Comparison of ENCODE assay signal across 9 cellular contexts in genomic region chr20:51492167-51493092, GRCh38. TPM values are rescaled to one million over a fixed set of nuclear protein-coding genes. Genes with fewer than 3 reads are reported as not detected.
DNase-seq lines count a peak whose midpoint lies in the region; ATAC-seq and TF ChIP-seq lines count a peak whose summit lies in the region.
"Had no signal": no experiment of that assay in that cellular context is flagged by ENCODE, and none has a peak within 500 bp of the region (broad histone marks: within the 10 kb centered on the region; RNA-seq: fewer than 3 reads in every experiment).

No MANE protein-coding gene starts in this region.

- no peaks in the 10 kb centered on the region for H3K9me3 ChIP-seq in CD8-positive, alpha-beta memory T cell (ENCODE audit: low read length)
- H3K9me3 ChIP-seq in RWPE2 (ENCODE audit: severe bottlenecking) = no peaks in the 10 kb centered on the region
- no peaks in the 10 kb centered on the region for H3K9me3 ChIP-seq in ovary

- POLR2A ChIA-PET in CD8-positive, alpha-beta memory T cell (lab: Charles Lee) = no interaction called here

- H3K27me3 Mint-ChIP-seq in CD8-positive, alpha-beta memory T cell = no peaks in the 10 kb centered on the region
- H3K27me3 Mint-ChIP-seq in osteocyte (ENCODE audit: unreplicated experiment) = no peaks in the 10 kb centered on the region

- 3 to 11% (median 4%) methylated on average over 43 to 47 of the region's 47 CpGs for WGBS in ovary, 3 donors

- intact Hi-C loops in ovary (cut with DNase I) = loop anchor here in 1 of 4 donors (10.0 kb wide), 1 partner anchor 72 kb away; no protein-coding TSS in a partner anchor

- peaks cover 5% of the 10 kb centered on the region for H3K36me3 ChIP-seq in CD8-positive, alpha-beta memory T cell (ENCODE audit: insufficient read depth, low read length)
- no peaks in the 10 kb centered on the region for H3K36me3 ChIP-seq in RWPE2 (ENCODE audit: low read depth)
- H3K36me3 ChIP-seq in ovary = no peaks in the 10 kb centered on the region

- H3K9me3 Mint-ChIP-seq in CD8-positive, alpha-beta memory T cell = no peaks in the 10 kb centered on the region
- H3K9me3 Mint-ChIP-seq in osteocyte (ENCODE audit: unreplicated experiment) = no peaks in the 10 kb centered on the region

- no peak for ATAC-seq in RWPE2 (ENCODE audit: low read depth)
- no peak for ATAC-seq in HG02610 (IDR thresholded peaks at IDR 0.05; ENCODE audit: unreplicated experiment)
- ATAC-seq: foreskin keratinocyte had no signal

- peaks cover 3 to 69% (median 3%) of the 10 kb centered on the region in 3 donors for H3K36me3 Mint-ChIP-seq in CD8-positive, alpha-beta memory T cell
- no peaks in the 10 kb centered on the region for H3K36me3 Mint-ChIP-seq in osteocyte (ENCODE audit: unreplicated experiment)

- DNase-seq in CD8-positive, alpha-beta memory T cell = no peak
- DNase-seq in RWPE2 (ENCODE audit: low spot score) = peak; percentile 76
- DNase-seq in fibroblast of the aortic adventitia (ENCODE audit: low read depth) = peak; percentile 77
- peak; percentile 86 to 99 (median 94) for DNase-seq in ovary
- no peak for DNase-seq in osteocyte (ENCODE audit: extremely low spot score, unreplicated experiment)
- no peak for DNase-seq in activated CD4-positive, CD25-positive, alpha-beta regulatory T cell treated with anti-CD3 and anti-CD28 coated beads, Interleukin-2, amount 50 U/mL, for 72 hours
- DNase-seq in NCI-H774 (lab: John Stamatoyannopoulos, UW) = no peak
- DNase-seq: foreskin keratinocyte had no signal

- no peak overlapping the region for H3K4me3 ChIP-seq in CD8-positive, alpha-beta memory T cell (ENCODE audit: low read length)
- H3K4me3 ChIP-seq in RWPE2 (ENCODE audit: severe bottlenecking) (no peak overlapping the region), fibroblast of the aortic adventitia (ENCODE audit: low read depth, low read length) (no peak overlapping the region), ovary (peak overlapping the region; percentile 26)

- no peak for TF ChIP-seq CTCF in RWPE2 (IDR thresholded peaks at IDR 0.05; ENCODE audit: poor library complexity, severe bottlenecking)
- TF ChIP-seq CTCF in fibroblast of the aortic adventitia (IDR thresholded peaks at IDR 0.05; ENCODE audit: insufficient read depth, low read length) = no peak
- TF ChIP-seq CTCF in ovary (IDR thresholded peaks at IDR 0.05) = no peak
- TF ChIP-seq CTCF in osteocyte (IDR thresholded peaks at IDR 0.05) = no peak

- peaks cover 69% of the 10 kb centered on the region for H3K4me1 ChIP-seq in CD8-positive, alpha-beta memory T cell (ENCODE audit: insufficient read depth, low read length)
- H3K4me1 ChIP-seq in RWPE2 (ENCODE audit: insufficient read depth, poor library complexity, severe bottlenecking) (peaks cover 9% of the 10 kb centered on the region), ovary (ENCODE audit: insufficient read depth) (peaks cover 6% of the 10 kb centered on the region)
- H3K4me1 ChIP-seq: foreskin keratinocyte had no signal

- TF ChIP-seq EP300 in ovary (IDR thresholded peaks at IDR 0.05) = no peak

- CTCF ChIA-PET in CD8-positive, alpha-beta memory T cell (lab: Charles Lee) = no interaction called here

- peak overlapping the region; percentile 2 to 100 (median 90) for H3K27ac Mint-ChIP-seq in CD8-positive, alpha-beta memory T cell
- H3K27ac Mint-ChIP-seq in osteocyte (ENCODE audit: unreplicated experiment) = no peak overlapping the region

- H3K4me3 Mint-ChIP-seq in CD8-positive, alpha-beta memory T cell = peak overlapping the region in 4 of 7 donors; percentile 22 to 79 (median 70)
- no peak overlapping the region for H3K4me3 Mint-ChIP-seq in osteocyte (ENCODE audit: unreplicated experiment)

- no peak for TF ChIP-seq POLR2A in ovary (IDR thresholded peaks at IDR 0.05)

- H3K27me3 ChIP-seq in CD8-positive, alpha-beta memory T cell (ENCODE audit: insufficient read depth, low read length, poor library complexity, severe bottlenecking) = no peaks in the 10 kb centered on the region
- H3K27me3 ChIP-seq in RWPE2 (ENCODE audit: insufficient read depth, poor library complexity, severe bottlenecking) (no peaks in the 10 kb centered on the region), ovary (no peaks in the 10 kb centered on the region)

- H3K27ac ChIP-seq in CD8-positive, alpha-beta memory T cell (ENCODE audit: low read depth, low read length) = peak overlapping the region; percentile 60
- H3K27ac ChIP-seq in RWPE2 (ENCODE audit: poor library complexity, severe bottlenecking) = no peak overlapping the region
- H3K27ac ChIP-seq in ovary = no peak overlapping the region
- H3K27ac ChIP-seq: foreskin keratinocyte had no signal

- H3K4me1 Mint-ChIP-seq in CD8-positive, alpha-beta memory T cell = peaks cover 89 to 99% (median 98%) of the 10 kb centered on the region in 3 donors
- peaks cover 14% of the 10 kb centered on the region for H3K4me1 Mint-ChIP-seq in osteocyte (ENCODE audit: unreplicated experiment)

RNA-seq across cellular contexts. Expression of gene NFATC2, which starts 50.1 kb away (rescaled TPM):
- 10 to 100 TPM; 63.0 to 64.4 TPM for total RNA-seq in CD8-positive, alpha-beta memory T cell
- polyA plus RNA-seq in CD8-positive, alpha-beta memory T cell = 52.1 TPM
- 0.36 and 0.41 TPM in 2 replicates for total RNA-seq in fibroblast of the aortic adventitia (ENCODE audit: low replicate concordance)
- total RNA-seq in ovary = 1 to 10 TPM; 3.7 to 9.4 (median 5.1) TPM
- 1 to 10 TPM; 2.2 to 6.7 TPM for polyA plus RNA-seq in ovary
- total RNA-seq in osteocyte = 0.34 and 0.89 TPM in 2 replicates

Comparison
In these comparisons a context has a peak if more than half of its experiments do, and no peak if none do; other contexts are left out.
1. DNase-seq: peak in RWPE2 (single experiment), fibroblast of the aortic adventitia (single experiment) and ovary (5 of 5); none in CD8-positive, alpha-beta memory T cell (0 of 5), osteocyte (single experiment), activated CD4-positive, CD25-positive, alpha-beta regulatory T cell treated with anti-CD3 and anti-CD28 coated beads, Interleukin-2, amount 50 U/mL, for 72 hours (single experiment) and NCI-H774 (single experiment).
2. RNA of gene NFATC2, which starts 50.1 kb away (total RNA-seq): 63.0 to 64.4 TPM in CD8-positive, alpha-beta memory T cell; 3.7 to 9.4 TPM in ovary, 0.34 to 0.89 TPM in osteocyte and 0.36 to 0.41 TPM in fibroblast of the aortic adventitia; every median in the first group is over 4 times any median in the second.